Comparison of ENCODE assay signal across 21 cellular contexts in genomic region chr5:43573058-43573457, GRCh38. TPM values are rescaled to one million over a fixed set of nuclear protein-coding genes. Genes with fewer than 3 reads are reported as not detected.
DNase-seq lines count a peak whose midpoint lies in the region; ATAC-seq and TF ChIP-seq lines count a peak whose summit lies in the region.
"Had no signal": no experiment of that assay in that cellular context is flagged by ENCODE, and none has a peak within 500 bp of the region (broad histone marks: within the 10 kb centered on the region; RNA-seq: fewer than 3 reads in every experiment).

No MANE protein-coding gene starts in this region.

- H3K4me3 ChIP-seq in right atrium auricular region (no peak overlapping the region), fibroblast of mammary gland (ENCODE audit: control insufficient read depth, low read depth, low read length) (no peak overlapping the region), WERI-Rb-1 (ENCODE audit: low read depth, low read length) (no peak overlapping the region)
- H3K4me3 ChIP-seq: body of pancreas, uterus had no signal

- H3K9me3 ChIP-seq in right atrium auricular region (no peaks in the 10 kb centered on the region), WERI-Rb-1 (ENCODE audit: severe bottlenecking) (no peaks in the 10 kb centered on the region)
- H3K9me3 ChIP-seq: body of pancreas, uterus had no signal

- peak overlapping the region in 1 of 2 donors; percentile 88 for H3K27ac ChIP-seq in right atrium auricular region
- H3K27ac ChIP-seq in VCaP, result peak overlapping the region; percentile 51
- no peak overlapping the region for H3K27ac ChIP-seq in WERI-Rb-1
- H3K27ac ChIP-seq in caudate nucleus (ENCODE audit: low read depth, low read length), result no peak overlapping the region
- H3K27ac ChIP-seq: body of pancreas had no signal

- H3K36me3 ChIP-seq in right atrium auricular region, result peaks cover 6% of the 10 kb centered on the region
- H3K36me3 ChIP-seq in WERI-Rb-1, result peaks cover 11% of the 10 kb centered on the region
- H3K36me3 ChIP-seq: uterus had no signal

- DNase-seq in Right ventricle myocardium superior (no peak), right atrium auricular region (ENCODE audit: low spot score) (no peak), fibroblast of mammary gland (ENCODE audit: low read depth) (peak; percentile 74), stromal cell of bone marrow (ENCODE audit: low read depth) (peak; percentile 58), WERI-Rb-1 (no peak), caudate nucleus (lab: John Stamatoyannopoulos, UW) (no peak)
- DNase-seq in activated CD4-positive, CD25-positive, alpha-beta regulatory T cell (lab: John Stamatoyannopoulos, UW), result no peak
- DNase-seq: activated CD4-positive, alpha-beta T cell treated with anti-CD3 and anti-CD28 coated beads for 1 hour; activated CD8-positive, alpha-beta memory T cell treated with anti-CD3 and anti-CD28 coated beads, Interleukin-2, amount 50 U/mL, for 4 hours; activated naive CD4-positive, alpha-beta T cell treated with Interleukin-2 at 50 U/mL for 16 hours; body of pancreas; CD4-positive, alpha-beta T cell; effector CD4-positive, alpha-beta T cell; Kasumi-1; NCI-H1417 treated with DMSO at 0.1 percent for 48 hours; nephron progenitor cell; NK-92 treated with Interleukin-12 subunit alpha and Interleukin-12 subunit beta, amount 100 ng/mL, for 24 hours; stimulated activated naive CD8-positive, alpha-beta T cell treated with anti-CD3 and anti-CD28 coated beads, Interleukin-15, amount 100 ng/mL, for 72 hours; T-helper 2 cell; uterus had no signal

- H3K4me1 ChIP-seq in right atrium auricular region, result peaks cover 0 to 21% of the 10 kb centered on the region in 2 donors
- H3K4me1 ChIP-seq: body of pancreas had no signal

- ATAC-seq in Right ventricle myocardium superior (ENCODE audit: poor library complexity), result peak; percentile 16
- ATAC-seq: body of pancreas; stimulated activated naive CD8-positive, alpha-beta T cell treated with anti-CD3 and anti-CD28 coated beads, Interleukin-15, amount 100 ng/mL, for 72 hours had no signal

- TF ChIP-seq CTCF in right atrium auricular region (IDR thresholded peaks at IDR 0.05) (no peak), VCaP (conservative IDR thresholded peaks at IDR 0.05) (no peak), fibroblast of mammary gland (conservative IDR thresholded peaks at IDR 0.05; ENCODE audit: control insufficient read depth, insufficient read depth, low read depth, low read length) (no peak), WERI-Rb-1 (IDR thresholded peaks at IDR 0.05; ENCODE audit: low read depth, low read length) (no peak)

- H3K27me3 ChIP-seq in right atrium auricular region (no peaks in the 10 kb centered on the region), WERI-Rb-1 (ENCODE audit: insufficient read depth, low read depth, severe bottlenecking) (no peaks in the 10 kb centered on the region)
- H3K27me3 ChIP-seq: body of pancreas, uterus had no signal

- intact Hi-C loops in Right ventricle myocardium superior (cut with DNase I), result no loop called here

RNA-seq across cellular contexts. Expression of gene PAIP1, which starts 16.2 kb away (rescaled TPM):
- total RNA-seq in Right ventricle myocardium superior, result 120 TPM
- 10 to 100 TPM; 68.0 to 80.3 TPM for total RNA-seq in right atrium auricular region

RNA-seq across cellular contexts. Expression of gene NNT, which starts 29.9 kb away (rescaled TPM):
- total RNA-seq in Right ventricle myocardium superior (573 TPM), right atrium auricular region (100 to 1,000 TPM; 109 to 328 TPM)

RNA-seq across cellular contexts. Expression of gene C5orf34, which starts 58.1 kb away (rescaled TPM):
- total RNA-seq in Right ventricle myocardium superior (0.40 TPM), right atrium auricular region (under 1 TPM; 0.51 to 0.56 TPM)

Comparison
In these comparisons a context has a peak if more than half of its experiments do, and no peak if none do; other contexts are left out.
1. DNase-seq: peak in fibroblast of mammary gland (single experiment) and stromal cell of bone marrow (single experiment); none in Right ventricle myocardium superior (single experiment), right atrium auricular region (single experiment), activated CD4-positive, CD25-positive, alpha-beta regulatory T cell (0 of 4), WERI-Rb-1 (single experiment) and caudate nucleus (0 of 61).